Comparison of ENCODE assay signal across 29 cellular contexts in the genomic region with DNA sequence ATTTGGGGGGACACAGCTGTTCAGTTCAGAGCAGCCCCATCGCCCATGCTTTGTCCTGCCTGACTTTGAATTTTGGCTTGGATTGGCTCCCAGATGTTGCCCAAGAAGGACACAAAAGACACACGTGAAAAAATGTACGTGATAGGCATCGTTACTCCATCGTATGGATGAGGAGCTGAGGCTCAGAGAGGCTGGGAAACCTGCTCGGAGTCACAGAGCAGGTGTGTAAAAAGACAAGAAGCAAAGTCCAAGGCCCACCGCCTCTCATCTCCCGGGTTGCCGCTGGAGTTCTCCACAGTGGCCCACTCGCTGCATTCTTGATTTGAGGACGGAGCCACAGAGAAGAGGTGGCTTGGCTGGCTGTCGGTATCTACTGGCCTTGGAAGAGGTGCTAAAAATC.
"Had no signal": no experiment of that assay in that cellular context is flagged by ENCODE, and none has a peak within 500 bp of the region (broad histone marks: within the 10 kb centered on the region; RNA-seq: fewer than 3 reads in every experiment).

No MANE protein-coding gene starts in this region.

- H3K4me2 ChIP-seq: neural progenitor cell, smooth muscle cell had no signal

- ATAC-seq: naive thymus-derived CD4-positive, alpha-beta T cell; natural killer cell; psoas muscle; right cardiac atrium; sciatic nerve; stimulated activated memory B cell treated with anti-CD40 and anti-IgM and Interleukin-4, amounts not matched to agents 10 μg/mL and 1 μg/mL and 100 μg/mL, for 72 hours; stimulated activated naive CD8-positive, alpha-beta T cell treated with anti-CD3 and anti-CD28 coated beads, Interleukin-15, amount 100 ng/mL, for 72 hours; stimulated activated naive CD8-positive, alpha-beta T cell treated with anti-CD3 and anti-CD28 coated beads, Interleukin-15, Interleukin-2, amounts not matched to agents 100 U/mL and 50 U/mL, for 24 hours; upper lobe of right lung had no signal

- H3K4me1 ChIP-seq: neural progenitor cell, parathyroid adenoma, psoas muscle, spleen, suprapubic skin, testis, tibial artery, transverse colon, upper lobe of right lung, uterus had no signal

- H3K9ac ChIP-seq: neural progenitor cell, parathyroid adenoma had no signal

- H3K9me3 ChIP-seq: neutrophil, ovary, psoas muscle, suprapubic skin, testis, transverse colon, upper lobe of right lung, uterus had no signal

- DNase-seq: naive thymus-derived CD4-positive, alpha-beta T cell; natural killer cell; nucleus accumbens; ovary; psoas muscle; right cardiac atrium; spleen; stimulated activated CD4-positive, alpha-beta T cell treated with anti-CD3 and anti-CD28 coated beads, Interleukin-12 subunit alpha, Interleukin-12 subunit beta, amount 100 ng/mL, for 4 hours; stimulated activated CD4-positive, alpha-beta T cell treated with anti-CD3 and anti-CD28 coated beads, Interleukin-1b, Interleukin-23, amount 100 ng/mL, for 48 hours; stimulated activated CD4-positive, alpha-beta T cell treated with anti-CD3 and anti-CD28 coated beads, Interleukin-4, amount 100 ng/mL, for 1 hour; stimulated activated CD4-positive, alpha-beta T cell treated with anti-CD3 and anti-CD28 coated beads, Interleukin-4, amount 100 ng/mL, for 4 hours; stimulated activated CD8-positive, alpha-beta memory T cell treated with anti-CD3 and anti-CD28 coated beads, Interleukin-4, amount 100 ng/mL, for 48 hours; stimulated activated naive CD4-positive, alpha-beta T cell; stimulated activated naive CD8-positive, alpha-beta T cell treated with anti-CD3 and anti-CD28 coated beads, Interleukin-15, amount 100 ng/mL, for 72 hours; stimulated activated naive CD8-positive, alpha-beta T cell treated with anti-CD3 and anti-CD28 coated beads, Interleukin-15, Interleukin-2, amounts not matched to agents 100 U/mL and 50 U/mL, for 24 hours; substantia nigra; testis; tibial artery; transverse colon; upper lobe of right lung; uterus had no signal

- H3K27ac ChIP-seq: neural progenitor cell, neutrophil, ovary, parathyroid adenoma, psoas muscle, skin epidermis, spleen, suprapubic skin, testis, tibial artery, transverse colon, upper lobe of right lung, uterus had no signal

- H3K27me3 ChIP-seq: neural progenitor cell, ovary, testis, uterus had no signal

- H2AFZ ChIP-seq: neural progenitor cell, parathyroid adenoma had no signal

- H3K4me3 ChIP-seq: neural progenitor cell, ovary, psoas muscle, skin epidermis, smooth muscle cell, spleen, suprapubic skin, testis, tibial artery, transverse colon, upper lobe of right lung, uterus had no signal

- H3K36me3 ChIP-seq: neural progenitor cell, neutrophil, ovary, spleen, suprapubic skin, tibial artery, transverse colon, upper lobe of right lung, uterus had no signal
